8 cellular contexts compared by ENCODE assay signal in genomic region chr17:8629371-8630226, GRCh38. TPM values are rescaled to one million over a fixed set of nuclear protein-coding genes. Genes with fewer than 3 reads are reported as not detected.
DNase-seq lines count a peak whose midpoint lies in the region; ATAC-seq and TF ChIP-seq lines count a peak whose summit lies in the region.

No MANE protein-coding gene starts in this region.

- no peak for TF ChIP-seq POLR2A in adrenal gland (IDR thresholded peaks at IDR 0.05)

- TF ChIP-seq CTCF in adrenal gland (IDR thresholded peaks at IDR 0.05), result no peak

- H3K4me3 ChIP-seq in GM08714 (ENCODE audit: low read length) (peak overlapping the region; percentile 73), adrenal gland (peak overlapping the region; percentile 10 to 78 (median 46))

- DNase-seq in NCI-H748 (lab: John Stamatoyannopoulos, UW; ENCODE audit: unreplicated experiment), result peak; percentile 71
- DNase-seq in adrenal gland, result peak; percentile 24 to 57 (median 43)
- DNase-seq in left ventricle myocardium superior, result peak; percentile 57
- peak; percentile 85 for DNase-seq in posterior vena cava (ENCODE audit: low spot score)
- no peak for DNase-seq in SIG-M5 treated with dmso at 0.1 percent for 504 hours (lab: John Stamatoyannopoulos, UW; ENCODE audit: unreplicated experiment)
- no peak for DNase-seq in GM19238 (ENCODE audit: insufficient read length, low spot score)

- peak overlapping the region in 3 of 5 donors; percentile 53 to 86 (median 69) for H3K27ac ChIP-seq in adrenal gland

- H3K9me3 ChIP-seq in adrenal gland (replicated peaks in 1 of 3), result no peaks in the 10 kb centered on the region

- peaks cover 7 to 10% of the 10 kb centered on the region in 2 donors for H3K4me1 ChIP-seq in adrenal gland (replicated peaks in 1 of 2)

- ATAC-seq in left ventricle myocardium superior, result peak; percentile 31
- ATAC-seq in HG03442 (IDR thresholded peaks at IDR 0.05; ENCODE audit: unreplicated experiment), result no peak

- H3K27me3 ChIP-seq in adrenal gland, result no peaks in the 10 kb centered on the region

- intact Hi-C loops in adrenal gland (cut with DNase I) (no loop called here), left ventricle myocardium superior (cut with micrococcal nuclease) (no loop called here), posterior vena cava (cut with DNase I) (loop anchor here (10.0 kb wide), 2 partner anchors 115 to 695 kb away; partner anchors contain the start of genes CCDC42 (in 1 of the 2), CNTROB (in 1 of the 2) and TRAPPC1 (in 1 of the 2))

- WGBS in adrenal gland, 4 donors, result 0% methylated on average over 6 to 76 of the region's 76 CpGs

- no peaks in the 10 kb centered on the region for H3K36me3 ChIP-seq in adrenal gland (replicated peaks in 1 of 2)

RNA-seq across cellular contexts. Expression of gene MYH10, which starts 0.9 kb away (rescaled TPM):
- 100 to 1,000 TPM in 1 of 8 donors, 10 to 100 TPM in 7; 31.9 to 101 (median 46.4) TPM for total RNA-seq in adrenal gland
- polyA plus RNA-seq in adrenal gland, result 10 to 100 TPM in 2 of 3 donors, 1 to 10 TPM in 1; 9.8 to 31.4 (median 16.4) TPM
- 36.6 TPM for total RNA-seq in left ventricle myocardium superior
- total RNA-seq in posterior vena cava, result 100 to 1,000 TPM; 232 to 233 TPM

Comparison
In these comparisons a context has a peak if more than half of its experiments do, and no peak if none do; other contexts are left out.
1. DNase-seq: peak in NCI-H748 (single experiment), adrenal gland (7 of 7), left ventricle myocardium superior (single experiment) and posterior vena cava (single experiment); none in SIG-M5 treated with dmso at 0.1 percent for 504 hours (single experiment) and GM19238 (single experiment).
2. intact Hi-C loops: an anchor here in posterior vena cava (10.0 kb wide); none called in adrenal gland and left ventricle myocardium superior.